Comparison of ENCODE assay signal across 12 cellular contexts in the genomic region with DNA sequence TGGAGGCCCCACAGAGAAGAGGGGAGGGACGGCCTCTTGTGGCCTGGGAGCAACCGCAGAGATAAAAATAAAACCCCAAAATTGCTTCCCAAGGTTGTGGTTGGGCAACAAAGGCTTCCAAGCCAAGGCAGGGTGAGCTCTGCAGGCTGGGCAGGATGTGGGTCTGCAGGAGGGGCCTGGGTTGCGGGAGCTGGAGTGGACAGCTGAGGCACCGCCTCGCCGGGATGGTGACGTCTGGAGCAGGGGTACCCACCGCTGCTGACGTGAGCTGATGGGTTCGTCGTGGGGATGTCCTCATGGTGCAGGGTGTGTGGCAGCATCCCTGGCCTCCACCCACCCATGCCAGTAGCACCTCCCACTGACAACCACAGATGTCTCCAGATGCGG. TPM values are rescaled to one million over a fixed set of nuclear protein-coding genes. Genes with fewer than 3 reads are reported as not detected.
DNase-seq lines count a peak whose midpoint lies in the region; ATAC-seq and TF ChIP-seq lines count a peak whose summit lies in the region.
"Had no signal": no experiment of that assay in that cellular context is flagged by ENCODE, and none has a peak within 500 bp of the region (broad histone marks: within the 10 kb centered on the region; RNA-seq: fewer than 3 reads in every experiment).

No MANE protein-coding gene starts in this region.

- no peaks in the 10 kb centered on the region for H3K27me3 Mint-ChIP-seq in CD8-positive, alpha-beta memory T cell
- H3K27me3 Mint-ChIP-seq in activated CD4-positive, alpha-beta memory T cell treated with anti-CD3 and anti-CD28 coated beads for 36 hours, result no peaks in the 10 kb centered on the region
- H3K27me3 Mint-ChIP-seq: activated B cell treated with CpG ODN at 0.5 μM for 24 hours; natural killer cell treated with Interleukin-12 subunit alpha and Interleukin-12 subunit beta and Interleukin-15 and Interleukin-18, amount 100 ng/mL, for 72 hours had no signal

- H3K4me3 ChIP-seq in CD8-positive, alpha-beta memory T cell (ENCODE audit: low read length), result peak overlapping the region; percentile 42
- H3K4me3 ChIP-seq in NB4 (ENCODE audit: low read depth, low read length) (no peak overlapping the region), fibroblast of villous mesenchyme (ENCODE audit: low read depth, low read length) (no peak overlapping the region), esophagus muscularis mucosa (no peak overlapping the region), upper lobe of right lung (no peak overlapping the region), colonic mucosa (no peak overlapping the region)
- H3K4me3 ChIP-seq: hepatocyte, vagina had no signal

- intact Hi-C loops in activated CD4-positive, alpha-beta memory T cell treated with anti-CD3 and anti-CD28 coated beads for 36 hours (cut with micrococcal nuclease), result loop anchor here (10.0 kb wide), 1 partner anchor 337 kb away; no protein-coding TSS in a partner anchor
- intact Hi-C loops in esophagus muscularis mucosa (cut with DNase I), result loop anchor here (10.0 kb wide), 1 partner anchor 257 kb away; a partner anchor contains a TSS
- intact Hi-C loops in upper lobe of right lung (cut with DNase I), result no loop called here
- intact Hi-C loops in colonic mucosa (cut with DNase I), result no loop called here

- TF ChIP-seq CTCF in NB4 (IDR thresholded peaks at IDR 0.05; ENCODE audit: low read depth, low read length), result no peak
- no peak for TF ChIP-seq CTCF in fibroblast of villous mesenchyme (IDR thresholded peaks at IDR 0.05; ENCODE audit: insufficient read depth, low read depth, low read length)
- TF ChIP-seq CTCF in esophagus muscularis mucosa (IDR thresholded peaks at IDR 0.05), result no peak
- TF ChIP-seq CTCF in upper lobe of right lung (IDR thresholded peaks at IDR 0.05), result no peak
- TF ChIP-seq CTCF in colonic mucosa (IDR thresholded peaks at IDR 0.05), result no peak

- no peak for TF ChIP-seq POLR2A in NB4 (IDR thresholded peaks at IDR 0.05; ENCODE audit: extremely low read depth, insufficient read length)
- TF ChIP-seq POLR2A in esophagus muscularis mucosa (IDR thresholded peaks at IDR 0.05; ENCODE audit: low read depth), result no peak

- no peak for TF ChIP-seq EP300 in esophagus muscularis mucosa (IDR thresholded peaks at IDR 0.05)

- no peaks in the 10 kb centered on the region for H3K36me3 ChIP-seq in CD8-positive, alpha-beta memory T cell (ENCODE audit: insufficient read depth, low read length)
- H3K36me3 ChIP-seq in esophagus muscularis mucosa, result peaks cover 0 to 19% (median 15%) of the 10 kb centered on the region in 4 donors
- peaks cover 6% of the 10 kb centered on the region for H3K36me3 ChIP-seq in upper lobe of right lung
- H3K36me3 ChIP-seq in colonic mucosa, result no peaks in the 10 kb centered on the region

- H3K4me1 ChIP-seq in CD8-positive, alpha-beta memory T cell (ENCODE audit: insufficient read depth, low read length), result peaks cover 37% of the 10 kb centered on the region
- peaks cover 32 to 44% (median 43%) of the 10 kb centered on the region in 4 donors for H3K4me1 ChIP-seq in esophagus muscularis mucosa
- peaks cover 28% of the 10 kb centered on the region for H3K4me1 ChIP-seq in upper lobe of right lung
- peaks cover 23% of the 10 kb centered on the region for H3K4me1 ChIP-seq in colonic mucosa

- H3K4me3 Mint-ChIP-seq in CD8-positive, alpha-beta memory T cell, result peak overlapping the region; percentile 24 to 91 (median 41)
- H3K4me3 Mint-ChIP-seq in activated CD4-positive, alpha-beta memory T cell treated with anti-CD3 and anti-CD28 coated beads for 36 hours, result no peak overlapping the region

- H3K9me3 ChIP-seq in CD8-positive, alpha-beta memory T cell (ENCODE audit: low read length), result no peaks in the 10 kb centered on the region
- H3K9me3 ChIP-seq in esophagus muscularis mucosa (no peaks in the 10 kb centered on the region), upper lobe of right lung (no peaks in the 10 kb centered on the region), colonic mucosa (no peaks in the 10 kb centered on the region)
- H3K9me3 ChIP-seq: vagina had no signal

- no peaks in the 10 kb centered on the region for H3K27me3 ChIP-seq in CD8-positive, alpha-beta memory T cell (ENCODE audit: insufficient read depth, low read length, poor library complexity, severe bottlenecking)
- H3K27me3 ChIP-seq in esophagus muscularis mucosa, result no peaks in the 10 kb centered on the region
- no peaks in the 10 kb centered on the region for H3K27me3 ChIP-seq in upper lobe of right lung
- no peaks in the 10 kb centered on the region for H3K27me3 ChIP-seq in colonic mucosa
- H3K27me3 ChIP-seq: hepatocyte, vagina had no signal

- ATAC-seq in upper lobe of right lung, result no peak

- peaks cover 15 to 47% (median 20%) of the 10 kb centered on the region in 3 donors for H3K4me1 Mint-ChIP-seq in CD8-positive, alpha-beta memory T cell
- H3K4me1 Mint-ChIP-seq in activated CD4-positive, alpha-beta memory T cell treated with anti-CD3 and anti-CD28 coated beads for 36 hours (ENCODE audit: low read depth), result peaks cover 18% of the 10 kb centered on the region

- H3K9ac ChIP-seq in colonic mucosa (ENCODE audit: low read depth in 2 of 2, low read length in 2 of 2), result no peak overlapping the region

- 58% methylated on average over 11 of the region's 12 CpGs for WGBS in esophagus muscularis mucosa

- peaks cover 0 to 15% (median 0%) of the 10 kb centered on the region in 3 donors for H3K36me3 Mint-ChIP-seq in CD8-positive, alpha-beta memory T cell
- peaks cover 6% of the 10 kb centered on the region for H3K36me3 Mint-ChIP-seq in activated CD4-positive, alpha-beta memory T cell treated with anti-CD3 and anti-CD28 coated beads for 36 hours
- H3K36me3 Mint-ChIP-seq: natural killer cell treated with Interleukin-12 subunit alpha and Interleukin-12 subunit beta and Interleukin-15 and Interleukin-18, amount 100 ng/mL, for 72 hours had no signal

- peak overlapping the region in 6 of 8 donors; percentile 9 to 96 (median 78) for H3K27ac Mint-ChIP-seq in CD8-positive, alpha-beta memory T cell
- H3K27ac Mint-ChIP-seq in activated CD4-positive, alpha-beta memory T cell treated with anti-CD3 and anti-CD28 coated beads for 36 hours, result peak overlapping the region; percentile 33
- H3K27ac Mint-ChIP-seq: activated B cell treated with CpG ODN at 0.5 μM for 24 hours; natural killer cell treated with Interleukin-12 subunit alpha and Interleukin-12 subunit beta and Interleukin-15 and Interleukin-18, amount 100 ng/mL, for 72 hours had no signal

- H3K27ac ChIP-seq in CD8-positive, alpha-beta memory T cell (ENCODE audit: low read depth, low read length), result no peak overlapping the region
- H3K27ac ChIP-seq in esophagus muscularis mucosa (replicated peaks in 1 of 4) (no peak overlapping the region), upper lobe of right lung (no peak overlapping the region), colonic mucosa (no peak overlapping the region)
- H3K27ac ChIP-seq: hepatocyte, vagina had no signal

- no peaks in the 10 kb centered on the region for H3K9me3 Mint-ChIP-seq in CD8-positive, alpha-beta memory T cell
- H3K9me3 Mint-ChIP-seq in activated CD4-positive, alpha-beta memory T cell treated with anti-CD3 and anti-CD28 coated beads for 36 hours, result no peaks in the 10 kb centered on the region
- H3K9me3 Mint-ChIP-seq: activated B cell treated with CpG ODN at 0.5 μM for 24 hours; natural killer cell treated with Interleukin-12 subunit alpha and Interleukin-12 subunit beta and Interleukin-15 and Interleukin-18, amount 100 ng/mL, for 72 hours had no signal

- POLR2A ChIA-PET in CD8-positive, alpha-beta memory T cell (lab: Charles Lee), result interaction anchor here (0.7 to 2.2 kb wide), 7 partner anchors 14 to 249 kb away, joined by 3 to 10 read pairs (median 3); a partner anchor contains a TSS
- POLR2A ChIA-PET in activated CD4-positive, alpha-beta memory T cell treated with anti-CD3 and anti-CD28 coated beads for 36 hours (lab: Charles Lee), result interaction anchor here (1.3 kb wide), 1 partner anchor 28 kb away, joined by 3 read pairs; a partner anchor contains a TSS

- DNase-seq in CD8-positive, alpha-beta memory T cell, result peak; percentile 68 to 94 (median 85)
- DNase-seq in NB4 (ENCODE audit: low read depth), result peak; percentile 94
- DNase-seq in activated CD4-positive, alpha-beta memory T cell treated with anti-CD3 and anti-CD28 coated beads for 36 hours, result peak; percentile 62
- DNase-seq in fibroblast of villous mesenchyme (ENCODE audit: low read depth), result peak; percentile 48
- no peak for DNase-seq in esophagus muscularis mucosa (ENCODE audit: extremely low spot score)
- DNase-seq in middle frontal gyrus (ENCODE audit: extremely low spot score, low spot score), result no peak
- no peak for DNase-seq in upper lobe of right lung
- DNase-seq in colonic mucosa, result no peak

- CTCF ChIA-PET in CD8-positive, alpha-beta memory T cell (lab: Charles Lee), result interaction anchor here (0.8 to 6.5 kb wide), 20 partner anchors 9 to 387 kb away, joined by 3 to 57 read pairs (median 6); a partner anchor contains a TSS
- CTCF ChIA-PET in activated CD4-positive, alpha-beta memory T cell treated with anti-CD3 and anti-CD28 coated beads for 36 hours (lab: Charles Lee), result interaction anchor here (0.7 to 2.8 kb wide), 19 partner anchors 9 to 404 kb away, joined by 3 to 21 read pairs (median 4); a partner anchor contains a TSS

RNA-seq across cellular contexts. Expression of a gene that starts 3.7 kb away (rescaled TPM):
- total RNA-seq in CD8-positive, alpha-beta memory T cell, result 100 to 1,000 TPM; 159 to 169 TPM
- 157 TPM for polyA plus RNA-seq in CD8-positive, alpha-beta memory T cell
- total RNA-seq in activated CD4-positive, alpha-beta memory T cell treated with anti-CD3 and anti-CD28 coated beads for 36 hours, result 100 to 1,000 TPM; 124 to 131 TPM
- total RNA-seq in fibroblast of villous mesenchyme, result 94.1 and 116 TPM in 2 replicates
- total RNA-seq in esophagus muscularis mucosa, result 100 to 1,000 TPM in 3 of 4 donors, 10 to 100 TPM in 1; 98.4 to 152 (median 117) TPM
- 92.1 TPM for total RNA-seq in upper lobe of right lung
- total RNA-seq in colonic mucosa, result 100 to 1,000 TPM; 179 to 332 TPM

RNA-seq across cellular contexts. Expression of a gene that starts 13.0 kb away (rescaled TPM):
- under 1 TPM; 0.26 to 0.29 TPM for total RNA-seq in CD8-positive, alpha-beta memory T cell
- 0.61 TPM for polyA plus RNA-seq in CD8-positive, alpha-beta memory T cell
- total RNA-seq in activated CD4-positive, alpha-beta memory T cell treated with anti-CD3 and anti-CD28 coated beads for 36 hours, result under 1 TPM in 1 of 2 experiments, not detected in 1; 0.19 TPM
- total RNA-seq in fibroblast of villous mesenchyme (249 and 351 TPM in 2 replicates), esophagus muscularis mucosa (100 to 1,000 TPM in 2 of 4 donors, 10 to 100 TPM in 2; 68.5 to 129 (median 87.2) TPM), upper lobe of right lung (66.3 TPM), colonic mucosa (10 to 100 TPM in 1 of 2 donors, 1 to 10 TPM in 1; 5.9 to 14.0 TPM)
- total RNA-seq: natural killer cell treated with Interleukin-12 subunit alpha and Interleukin-12 subunit beta and Interleukin-15 and Interleukin-18, amount 100 ng/mL, for 72 hours had no signal

RNA-seq across cellular contexts. Expression of a gene that starts 22.1 kb away (rescaled TPM):
- 10 to 100 TPM; 39.7 to 41.1 TPM for total RNA-seq in CD8-positive, alpha-beta memory T cell
- 1.6 TPM for polyA plus RNA-seq in CD8-positive, alpha-beta memory T cell
- total RNA-seq in activated CD4-positive, alpha-beta memory T cell treated with anti-CD3 and anti-CD28 coated beads for 36 hours, result 10 to 100 TPM; 37.6 to 38.6 TPM
- total RNA-seq in fibroblast of villous mesenchyme, result 69.5 and 70.9 TPM in 2 replicates
- total RNA-seq in esophagus muscularis mucosa, result 100 to 1,000 TPM in 2 of 4 donors, 10 to 100 TPM in 2; 66.9 to 141 (median 114) TPM
- 66.0 TPM for total RNA-seq in upper lobe of right lung
- 10 to 100 TPM; 49.9 to 71.3 TPM for total RNA-seq in colonic mucosa

RNA-seq across cellular contexts. Expression of a gene that starts 27.8 kb away (rescaled TPM):
- 100 to 1,000 TPM; 119 to 124 TPM for total RNA-seq in CD8-positive, alpha-beta memory T cell
- polyA plus RNA-seq in CD8-positive, alpha-beta memory T cell, result 29.0 TPM
- 100 to 1,000 TPM in 1 of 2 experiments, 10 to 100 TPM in 1; 96.0 to 108 TPM for total RNA-seq in activated CD4-positive, alpha-beta memory T cell treated with anti-CD3 and anti-CD28 coated beads for 36 hours
- total RNA-seq in fibroblast of villous mesenchyme, result 94.7 and 130 TPM in 2 replicates
- 100 to 1,000 TPM in 2 of 4 donors, 10 to 100 TPM in 2; 73.4 to 136 (median 108) TPM for total RNA-seq in esophagus muscularis mucosa
- total RNA-seq in upper lobe of right lung, result 165 TPM
- 100 to 1,000 TPM in 1 of 2 donors, 10 to 100 TPM in 1; 92.3 to 104 TPM for total RNA-seq in colonic mucosa

RNA-seq across cellular contexts. Expression of a gene that starts 35.7 kb away (rescaled TPM):
- total RNA-seq in CD8-positive, alpha-beta memory T cell, result 100 to 1,000 TPM; 206 to 208 TPM
- polyA plus RNA-seq in CD8-positive, alpha-beta memory T cell, result 198 TPM
- 100 to 1,000 TPM; 122 to 123 TPM for total RNA-seq in activated CD4-positive, alpha-beta memory T cell treated with anti-CD3 and anti-CD28 coated beads for 36 hours
- total RNA-seq in fibroblast of villous mesenchyme (85.5 and 96.6 TPM in 2 replicates), esophagus muscularis mucosa (100 to 1,000 TPM; 144 to 175 (median 155) TPM), upper lobe of right lung (80.7 TPM), colonic mucosa (100 to 1,000 TPM in 1 of 2 donors, 10 to 100 TPM in 1; 88.1 to 143 TPM)

Comparison
In these comparisons a context has a peak if more than half of its experiments do, and no peak if none do; other contexts are left out.
1. DNase-seq: peak in CD8-positive, alpha-beta memory T cell (5 of 5), NB4 (single experiment), activated CD4-positive, alpha-beta memory T cell treated with anti-CD3 and anti-CD28 coated beads for 36 hours (single experiment) and fibroblast of villous mesenchyme (single experiment); none in esophagus muscularis mucosa (single experiment), middle frontal gyrus (single experiment), upper lobe of right lung (single experiment) and colonic mucosa (single experiment).
2. RNA of a gene that starts 13.0 kb away (total RNA-seq): 249 to 351 TPM in fibroblast of villous mesenchyme, 68.5 to 129 TPM in esophagus muscularis mucosa, 66.3 TPM in upper lobe of right lung (single experiment) and 5.9 to 14.0 TPM in colonic mucosa; 0.26 to 0.29 TPM in CD8-positive, alpha-beta memory T cell and 0.19 TPM in activated CD4-positive, alpha-beta memory T cell treated with anti-CD3 and anti-CD28 coated beads for 36 hours; every median in the first group is over 4 times any median in the second.
3. intact Hi-C loops: an anchor here in activated CD4-positive, alpha-beta memory T cell treated with anti-CD3 and anti-CD28 coated beads for 36 hours (10.0 kb wide) and esophagus muscularis mucosa (10.0 kb wide); none called in upper lobe of right lung and colonic mucosa.